9 cellular contexts compared by ENCODE assay signal in the genomic region with DNA sequence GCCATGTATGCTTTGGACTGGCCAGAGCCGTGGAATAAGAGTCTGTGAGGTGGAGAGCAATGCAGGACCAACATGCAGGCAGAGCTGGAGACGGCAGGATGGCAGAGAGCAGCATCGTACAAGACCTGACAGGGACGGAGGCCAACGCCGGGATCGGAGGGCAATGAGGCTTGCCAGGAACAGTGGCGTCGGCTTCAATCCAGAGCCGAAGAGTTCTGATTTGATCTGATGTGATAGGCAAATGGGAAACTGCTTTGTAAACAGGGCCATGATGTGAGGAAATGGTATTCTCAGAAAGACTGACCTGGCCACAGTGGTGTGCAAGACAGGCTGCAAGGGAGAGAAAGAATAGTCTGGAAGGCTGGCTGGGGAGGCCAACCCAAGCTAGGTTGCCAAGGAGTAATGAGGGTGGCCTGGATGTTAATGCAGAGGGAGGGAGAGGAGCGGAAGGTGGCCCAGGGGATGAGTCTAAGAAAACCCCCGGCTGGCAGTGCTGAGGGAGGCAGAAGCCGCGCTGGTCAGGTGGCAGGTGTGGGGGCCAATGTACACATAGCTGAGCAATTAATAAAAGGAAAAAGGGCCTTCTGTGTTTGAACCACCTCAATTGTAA. TPM values are rescaled to one million over a fixed set of nuclear protein-coding genes. Genes with fewer than 3 reads are reported as not detected.
A peak's percentile ranks its signal among the peaks of the same experiment; 100 is the strongest.
DNase-seq lines count a peak whose midpoint lies in the region; ATAC-seq and FAIRE-seq lines count a peak whose summit lies in the region.
"Had no signal": no experiment of that assay in that cellular context is flagged by ENCODE, and none has a peak within 500 bp of the region (broad histone marks: within the 10 kb centered on the region; RNA-seq: fewer than 3 reads in every experiment).

No MANE protein-coding gene starts in this region.

- no peaks in the 10 kb centered on the region for H3K4me1 ChIP-seq in muscle layer of duodenum (ENCODE audit: control insufficient read depth in 1 of 2, insufficient read depth in 2 of 2, low read length in 2 of 2)

- H3K9me3 ChIP-seq in muscle layer of duodenum (ENCODE audit: control insufficient read depth in 1 of 2, low read length in 2 of 2) = no peaks in the 10 kb centered on the region

- H3K9me3 Mint-ChIP-seq in activated CD4-positive, alpha-beta memory T cell treated with anti-CD3 and anti-CD28 coated beads for 36 hours = no peaks in the 10 kb centered on the region

- no peak overlapping the region for H3K4me3 ChIP-seq in muscle layer of duodenum (ENCODE audit: low read depth in 1 of 2, low read length in 2 of 2)

- POLR2A ChIA-PET in activated CD4-positive, alpha-beta memory T cell treated with anti-CD3 and anti-CD28 coated beads for 36 hours (lab: Charles Lee) = interaction anchor here (0.7 to 1.7 kb wide), 3 partner anchors 12 to 1839 kb away, joined by 4 to 11 read pairs (median 5); a partner anchor contains a TSS

- no peak for FAIRE-seq in urothelium cell line (lab: Jason Lieb, UNC)

- CTCF ChIA-PET in activated CD4-positive, alpha-beta memory T cell treated with anti-CD3 and anti-CD28 coated beads for 36 hours (lab: Charles Lee) = interaction anchor here (0.7 to 1.2 kb wide), 4 partner anchors 14 to 1974 kb away, joined by 4 to 5 read pairs (median 4); no protein-coding TSS in a partner anchor

- peaks cover 50% of the 10 kb centered on the region for H3K4me1 Mint-ChIP-seq in activated CD4-positive, alpha-beta memory T cell treated with anti-CD3 and anti-CD28 coated beads for 36 hours (ENCODE audit: low read depth)

- no peaks in the 10 kb centered on the region for H3K27me3 Mint-ChIP-seq in activated CD4-positive, alpha-beta memory T cell treated with anti-CD3 and anti-CD28 coated beads for 36 hours

- peak overlapping the region; percentile 80 for H3K27ac ChIP-seq in muscle layer of duodenum (ENCODE audit: low read length)

- DNase-seq in activated CD4-positive, alpha-beta memory T cell treated with anti-CD3 and anti-CD28 coated beads for 36 hours = no peak
- DNase-seq in NCI-H524 (lab: John Stamatoyannopoulos, UW) (no peak), HCEC 1CT (no peak), SKM-1 treated with dmso at 0.1 percent for 144 hours (lab: John Stamatoyannopoulos, UW; ENCODE audit: unreplicated experiment) (no peak), urothelium cell line (ENCODE audit: low spot score) (no peak)

- peak; percentile 10 for ATAC-seq in GM18867 (IDR thresholded peaks at IDR 0.05; ENCODE audit: unreplicated experiment)
- peak; percentile 26 for ATAC-seq in HG02840 (IDR thresholded peaks at IDR 0.05; ENCODE audit: low FRiP score, unreplicated experiment)
- ATAC-seq: HCT116 had no signal

- peak overlapping the region; percentile 39 for H3K4me3 Mint-ChIP-seq in activated CD4-positive, alpha-beta memory T cell treated with anti-CD3 and anti-CD28 coated beads for 36 hours

- peaks cover 2% of the 10 kb centered on the region for H3K36me3 Mint-ChIP-seq in activated CD4-positive, alpha-beta memory T cell treated with anti-CD3 and anti-CD28 coated beads for 36 hours

- no peaks in the 10 kb centered on the region for H3K27me3 ChIP-seq in muscle layer of duodenum (ENCODE audit: low read depth, low read length)

- peak overlapping the region; percentile 68 for H3K27ac Mint-ChIP-seq in activated CD4-positive, alpha-beta memory T cell treated with anti-CD3 and anti-CD28 coated beads for 36 hours

- intact Hi-C loops in activated CD4-positive, alpha-beta memory T cell treated with anti-CD3 and anti-CD28 coated beads for 36 hours (cut with micrococcal nuclease) = loop anchor here (5.0 kb wide), 1 partner anchor 269 kb away; no protein-coding TSS in a partner anchor

- H3K36me3 ChIP-seq in muscle layer of duodenum (ENCODE audit: control insufficient read depth in 1 of 2, insufficient read depth in 2 of 2, low read length in 2 of 2) = peaks cover 3 to 15% of the 10 kb centered on the region in 2 donors

RNA-seq across cellular contexts. Expression of a gene that starts 26.7 kb away (rescaled TPM):
- total RNA-seq in activated CD4-positive, alpha-beta memory T cell treated with anti-CD3 and anti-CD28 coated beads for 36 hours = 1 to 10 TPM; 1.5 to 1.8 TPM
